Comparison of ENCODE assay signal across 22 cellular contexts in the genomic region with DNA sequence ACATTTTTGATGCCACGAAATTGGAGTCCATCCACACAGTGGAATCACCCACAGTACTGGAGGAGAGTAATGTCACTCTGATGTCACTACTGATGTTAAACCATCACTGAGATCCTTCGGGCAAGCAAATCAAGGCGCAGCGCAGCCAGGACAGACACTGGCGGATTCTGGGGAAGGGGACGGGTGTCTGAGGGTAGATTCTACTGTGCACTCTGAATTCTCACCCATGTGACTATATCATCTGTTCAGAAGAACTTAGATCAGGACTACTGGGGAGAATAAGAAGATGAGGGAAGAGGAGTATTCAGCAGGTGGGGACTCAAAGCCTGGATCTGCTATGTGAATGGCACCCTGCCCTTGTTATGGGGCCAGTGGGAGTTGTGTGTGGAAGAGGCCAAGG. TPM values are rescaled to one million over a fixed set of nuclear protein-coding genes. Genes with fewer than 3 reads are reported as not detected.
DNase-seq lines count a peak whose midpoint lies in the region; ATAC-seq and TF ChIP-seq lines count a peak whose summit lies in the region.
"Had no signal": no experiment of that assay in that cellular context is flagged by ENCODE, and none has a peak within 500 bp of the region (broad histone marks: within the 10 kb centered on the region; RNA-seq: fewer than 3 reads in every experiment).

No MANE protein-coding gene starts in this region.

- no peak for ATAC-seq in GM19023 (IDR thresholded peaks at IDR 0.05; ENCODE audit: unreplicated experiment)
- ATAC-seq: GM23338, HCT116 had no signal

- no peak overlapping the region for H4K8ac ChIP-seq in trophoblast cell (ENCODE audit: low read depth, low read length)

- no peak overlapping the region for H3K9ac ChIP-seq in trophoblast cell (ENCODE audit: low read length)

- POLR2A ChIA-PET in activated CD4-positive, alpha-beta T cell treated with anti-CD3 and anti-CD28 coated beads, Interleukin-2, amount 10 ng/mL, durations not matched to agents 7 days and 5 days (lab: Charles Lee): no interaction called here
- POLR2A ChIA-PET in CD8-positive, alpha-beta memory T cell (lab: Charles Lee): no interaction called here

- H3K9me3 Mint-ChIP-seq in activated CD4-positive, alpha-beta T cell treated with anti-CD3 and anti-CD28 coated beads, Interleukin-2, amount 10 ng/mL, durations not matched to agents 24 days and 14 days: no peaks in the 10 kb centered on the region
- no peaks in the 10 kb centered on the region for H3K9me3 Mint-ChIP-seq in activated CD4-positive, alpha-beta T cell treated with anti-CD3 and anti-CD28 coated beads, Interleukin-2, amount 10 ng/mL, durations not matched to agents 7 days and 5 days
- no peaks in the 10 kb centered on the region for H3K9me3 Mint-ChIP-seq in CD8-positive, alpha-beta memory T cell
- no peaks in the 10 kb centered on the region for H3K9me3 Mint-ChIP-seq in endothelial cell (ENCODE audit: unreplicated experiment)

- H3K27me3 Mint-ChIP-seq in activated CD4-positive, alpha-beta T cell treated with anti-CD3 and anti-CD28 coated beads, Interleukin-2, amount 10 ng/mL, durations not matched to agents 24 days and 14 days: peaks cover 32% of the 10 kb centered on the region
- peaks cover 11% of the 10 kb centered on the region for H3K27me3 Mint-ChIP-seq in activated CD4-positive, alpha-beta T cell treated with anti-CD3 and anti-CD28 coated beads, Interleukin-2, amount 10 ng/mL, durations not matched to agents 7 days and 5 days
- peaks cover 37 to 69% of the 10 kb centered on the region in 2 donors for H3K27me3 Mint-ChIP-seq in CD8-positive, alpha-beta memory T cell
- H3K27me3 Mint-ChIP-seq in endothelial cell (ENCODE audit: unreplicated experiment): peaks cover 20% of the 10 kb centered on the region

- peak; percentile 36 for DNase-seq in activated CD4-positive, alpha-beta T cell treated with anti-CD3 and anti-CD28 coated beads, Interleukin-2, amount 10 ng/mL, durations not matched to agents 24 days and 14 days
- DNase-seq in activated CD4-positive, alpha-beta T cell treated with anti-CD3 and anti-CD28 coated beads, Interleukin-2, amount 10 ng/mL, durations not matched to agents 7 days and 5 days: no peak
- no peak for DNase-seq in CD8-positive, alpha-beta memory T cell
- no peak for DNase-seq in endothelial cell (ENCODE audit: low spot score)
- DNase-seq in trophoblast cell: no peak
- no peak for DNase-seq in NCI-H1930 (lab: John Stamatoyannopoulos, UW)
- DNase-seq in DMS53 treated with DMSO at 0.1 percent for 48 hours (lab: John Stamatoyannopoulos, UW; ENCODE audit: unreplicated experiment): no peak
- DNase-seq: BE2C; C1 segment of cervical spinal cord; CD4-positive, alpha-beta memory T cell; DMS 273 treated with DMSO at 0.1 percent for 48 hours; DMS79 treated with DMSO at 0.1 percent for 48 hours; GF-D8; H9 had no signal

- H3K18ac ChIP-seq in trophoblast cell (ENCODE audit: low read length): no peak overlapping the region

- no peak overlapping the region for H3K4me3 Mint-ChIP-seq in activated CD4-positive, alpha-beta T cell treated with anti-CD3 and anti-CD28 coated beads, Interleukin-2, amount 10 ng/mL, durations not matched to agents 24 days and 14 days
- H3K4me3 Mint-ChIP-seq in activated CD4-positive, alpha-beta T cell treated with anti-CD3 and anti-CD28 coated beads, Interleukin-2, amount 10 ng/mL, durations not matched to agents 7 days and 5 days: no peak overlapping the region
- no peak overlapping the region for H3K4me3 Mint-ChIP-seq in CD8-positive, alpha-beta memory T cell
- no peak overlapping the region for H3K4me3 Mint-ChIP-seq in endothelial cell (ENCODE audit: unreplicated experiment)
- H3K4me3 Mint-ChIP-seq: CD4-positive, alpha-beta memory T cell; GM23338; H9 had no signal

- no peak overlapping the region for H3K14ac ChIP-seq in trophoblast cell (ENCODE audit: low read length)

- no peaks in the 10 kb centered on the region for H3K36me3 Mint-ChIP-seq in activated CD4-positive, alpha-beta T cell treated with anti-CD3 and anti-CD28 coated beads, Interleukin-2, amount 10 ng/mL, durations not matched to agents 24 days and 14 days (ENCODE audit: low read depth)
- H3K36me3 Mint-ChIP-seq in activated CD4-positive, alpha-beta T cell treated with anti-CD3 and anti-CD28 coated beads, Interleukin-2, amount 10 ng/mL, durations not matched to agents 7 days and 5 days (ENCODE audit: low read depth): no peaks in the 10 kb centered on the region
- no peaks in the 10 kb centered on the region for H3K36me3 Mint-ChIP-seq in CD8-positive, alpha-beta memory T cell
- no peaks in the 10 kb centered on the region for H3K36me3 Mint-ChIP-seq in endothelial cell (ENCODE audit: low read depth, unreplicated experiment)
- H3K36me3 Mint-ChIP-seq: CD4-positive, alpha-beta memory T cell had no signal

- no peak overlapping the region for H2AK5ac ChIP-seq in trophoblast cell (ENCODE audit: low read length)

- H3K4ac ChIP-seq in trophoblast cell (ENCODE audit: low read depth, low read length): no peak overlapping the region

- no peak overlapping the region for H2BK5ac ChIP-seq in trophoblast cell (ENCODE audit: low read depth, low read length, poor library complexity)

- no peak overlapping the region for H3K4me2 ChIP-seq in trophoblast cell (ENCODE audit: low read length)
- H3K4me2 ChIP-seq: GM23338 had no signal

- H3K27ac ChIP-seq in CD8-positive, alpha-beta memory T cell (ENCODE audit: low read depth, low read length): peak overlapping the region; percentile 96
- no peak overlapping the region for H3K27ac ChIP-seq in trophoblast cell (ENCODE audit: low read depth, low read length)
- H3K27ac ChIP-seq: 22Rv1 had no signal

- no peaks in the 10 kb centered on the region for H3K79me2 ChIP-seq in trophoblast cell (ENCODE audit: control insufficient read depth, insufficient read depth, low read length, poor library complexity)

- peaks cover 21% of the 10 kb centered on the region for H3K4me1 Mint-ChIP-seq in activated CD4-positive, alpha-beta T cell treated with anti-CD3 and anti-CD28 coated beads, Interleukin-2, amount 10 ng/mL, durations not matched to agents 24 days and 14 days
- peaks cover 30% of the 10 kb centered on the region for H3K4me1 Mint-ChIP-seq in activated CD4-positive, alpha-beta T cell treated with anti-CD3 and anti-CD28 coated beads, Interleukin-2, amount 10 ng/mL, durations not matched to agents 7 days and 5 days
- peaks cover 0 to 15% (median 0%) of the 10 kb centered on the region in 3 donors for H3K4me1 Mint-ChIP-seq in CD8-positive, alpha-beta memory T cell
- H3K4me1 Mint-ChIP-seq in endothelial cell (ENCODE audit: unreplicated experiment): peaks cover 54% of the 10 kb centered on the region
- H3K4me1 Mint-ChIP-seq: GM23338, H9 had no signal

- H3K79me1 ChIP-seq in trophoblast cell (ENCODE audit: low read length): peaks cover 20% of the 10 kb centered on the region

- no CpG with 5 or more reads among the region's 6 CpGs for WGBS in trophoblast cell (ENCODE audit: extremely low coverage, insufficient coverage, insufficient read length)

- H2AFZ ChIP-seq in trophoblast cell (ENCODE audit: insufficient read depth, low read length, poor library complexity): no peak overlapping the region
- H2AFZ ChIP-seq: GM23338 had no signal

- peaks cover 5% of the 10 kb centered on the region for H3K4me1 ChIP-seq in CD8-positive, alpha-beta memory T cell (ENCODE audit: insufficient read depth, low read length)
- peaks cover 13 to 14% of the 10 kb centered on the region in 2 experiments for H3K4me1 ChIP-seq in trophoblast cell (ENCODE audit: control insufficient read depth in 1 of 2, insufficient read depth in 2 of 2, low read length in 2 of 2)
- H3K4me1 ChIP-seq: BE2C had no signal

- H3K36me3 ChIP-seq in CD8-positive, alpha-beta memory T cell (ENCODE audit: insufficient read depth, low read length): no peaks in the 10 kb centered on the region
- no peaks in the 10 kb centered on the region for H3K36me3 ChIP-seq in trophoblast cell (ENCODE audit: control insufficient read depth in 1 of 2, insufficient read depth in 2 of 2, low read length in 2 of 2)
- H3K36me3 ChIP-seq: BE2C had no signal

- no peak overlapping the region for H4K91ac ChIP-seq in trophoblast cell (ENCODE audit: low read depth, low read length)

- no peaks in the 10 kb centered on the region for H3K9me3 ChIP-seq in CD8-positive, alpha-beta memory T cell (ENCODE audit: low read length)
- peaks cover 44% of the 10 kb centered on the region for H3K9me3 ChIP-seq in trophoblast cell (ENCODE audit: insufficient read depth, low read depth, low read length)
- H3K9me3 ChIP-seq: BE2C had no signal

- no peak overlapping the region for H3K4me3 ChIP-seq in CD8-positive, alpha-beta memory T cell (ENCODE audit: low read length)
- no peak overlapping the region for H3K4me3 ChIP-seq in trophoblast cell (ENCODE audit: low read depth, low read length)
- H3K4me3 ChIP-seq: GM23338 had no signal

- no peak for TF ChIP-seq CTCF in endothelial cell (IDR thresholded peaks at IDR 0.05; ENCODE audit: unreplicated experiment)

- no peak overlapping the region for H3K23ac ChIP-seq in trophoblast cell (ENCODE audit: low read length)

- no peak overlapping the region for H4K12ac ChIP-seq in trophoblast cell (ENCODE audit: low read depth, low read length)

- peak overlapping the region; percentile 2 for H2BK12ac ChIP-seq in trophoblast cell (ENCODE audit: low read length)

- H3K27me3 ChIP-seq in CD8-positive, alpha-beta memory T cell (ENCODE audit: insufficient read depth, low read length, poor library complexity, severe bottlenecking): no peaks in the 10 kb centered on the region
- H3K27me3 ChIP-seq in trophoblast cell (ENCODE audit: insufficient read depth, low read length): no peaks in the 10 kb centered on the region

- H2BK120ac ChIP-seq in trophoblast cell (ENCODE audit: insufficient read depth, low read length, poor library complexity): no peak overlapping the region

- CTCF ChIA-PET in activated CD4-positive, alpha-beta T cell treated with anti-CD3 and anti-CD28 coated beads, Interleukin-2, amount 10 ng/mL, durations not matched to agents 7 days and 5 days (lab: Charles Lee): no interaction called here
- CTCF ChIA-PET in CD8-positive, alpha-beta memory T cell (lab: Charles Lee): no interaction called here

- intact Hi-C loops in activated CD4-positive, alpha-beta T cell treated with anti-CD3 and anti-CD28 coated beads, Interleukin-2, amount 10 ng/mL, durations not matched to agents 24 days and 14 days (cut with micrococcal nuclease): no loop called here

- no peak overlapping the region for H3K27ac Mint-ChIP-seq in activated CD4-positive, alpha-beta T cell treated with anti-CD3 and anti-CD28 coated beads, Interleukin-2, amount 10 ng/mL, durations not matched to agents 24 days and 14 days
- no peak overlapping the region for H3K27ac Mint-ChIP-seq in activated CD4-positive, alpha-beta T cell treated with anti-CD3 and anti-CD28 coated beads, Interleukin-2, amount 10 ng/mL, durations not matched to agents 7 days and 5 days
- no peak overlapping the region for H3K27ac Mint-ChIP-seq in CD8-positive, alpha-beta memory T cell
- H3K27ac Mint-ChIP-seq in endothelial cell (ENCODE audit: unreplicated experiment): peak overlapping the region; percentile 3
- H3K27ac Mint-ChIP-seq: CD4-positive, alpha-beta memory T cell; GM23338 had no signal

RNA-seq across cellular contexts. Expression of a gene that starts 12.6 kb away (rescaled TPM):
- total RNA-seq in activated CD4-positive, alpha-beta T cell treated with anti-CD3 and anti-CD28 coated beads, Interleukin-2, amount 10 ng/mL, durations not matched to agents 24 days and 14 days: 0.91 and 0.95 TPM in 2 replicates
- under 1 TPM; 0.29 to 0.69 TPM for total RNA-seq in activated CD4-positive, alpha-beta T cell treated with anti-CD3 and anti-CD28 coated beads, Interleukin-2, amount 10 ng/mL, durations not matched to agents 7 days and 5 days
- not detected for total RNA-seq in CD8-positive, alpha-beta memory T cell
- polyA plus RNA-seq in CD8-positive, alpha-beta memory T cell: not detected
- total RNA-seq in endothelial cell (ENCODE audit: unreplicated experiment): not detected
- 22.1 and 24.5 TPM in 2 replicates for polyA plus RNA-seq in trophoblast cell (2013)
- total RNA-seq: CD4-positive, alpha-beta memory T cell; Daoy; G401; H4 had no signal
- polyA plus RNA-seq: AG04450, GM23338 had no signal

RNA-seq across cellular contexts. Expression of a gene that starts 27.0 kb away (rescaled TPM):
- total RNA-seq in activated CD4-positive, alpha-beta T cell treated with anti-CD3 and anti-CD28 coated beads, Interleukin-2, amount 10 ng/mL, durations not matched to agents 24 days and 14 days: 8.5 and 10.2 TPM in 2 replicates
- total RNA-seq in activated CD4-positive, alpha-beta T cell treated with anti-CD3 and anti-CD28 coated beads, Interleukin-2, amount 10 ng/mL, durations not matched to agents 7 days and 5 days: 1 to 10 TPM; 7.3 to 7.4 TPM
- total RNA-seq in CD8-positive, alpha-beta memory T cell: 10 to 100 TPM in 1 of 2 experiments, 1 to 10 TPM in 1; 10.0 to 11.6 TPM
- 3.2 TPM for polyA plus RNA-seq in CD8-positive, alpha-beta memory T cell
- 18.3 TPM for total RNA-seq in endothelial cell (ENCODE audit: unreplicated experiment)
- polyA plus RNA-seq in trophoblast cell (2013): 9.4 and 9.7 TPM in 2 replicates

RNA-seq across cellular contexts. Expression of a gene that starts 42.4 kb away (rescaled TPM):
- total RNA-seq in activated CD4-positive, alpha-beta T cell treated with anti-CD3 and anti-CD28 coated beads, Interleukin-2, amount 10 ng/mL, durations not matched to agents 24 days and 14 days: 0.98 and 1.5 TPM in 2 replicates
- 1 to 10 TPM; 1.0 to 1.1 TPM for total RNA-seq in activated CD4-positive, alpha-beta T cell treated with anti-CD3 and anti-CD28 coated beads, Interleukin-2, amount 10 ng/mL, durations not matched to agents 7 days and 5 days
- total RNA-seq in CD8-positive, alpha-beta memory T cell: 1 to 10 TPM in 1 of 2 experiments, under 1 TPM in 1; 0.60 to 1.0 TPM
- polyA plus RNA-seq in CD8-positive, alpha-beta memory T cell: 0.31 TPM
- not detected for total RNA-seq in endothelial cell (ENCODE audit: unreplicated experiment)
- not detected in 2 replicates for polyA plus RNA-seq in trophoblast cell (2013)
- total RNA-seq: CD4-positive, alpha-beta memory T cell; Daoy; G401; GM23338; H4; H9 had no signal
- polyA plus RNA-seq: AG04450; CD4-positive, alpha-beta memory T cell; GM23338 had no signal
